In genomic region chr7:29080803-29081202, GRCh38 we compare ENCODE assay signal across 19 cellular contexts.
"Had no signal": no experiment of that assay in that cellular context is flagged by ENCODE, and none has a peak within 500 bp of the region (broad histone marks: within the 10 kb centered on the region; RNA-seq: fewer than 3 reads in every experiment).

No MANE protein-coding gene starts in this region.

- DNase-seq: activated CD4-positive, alpha-beta T cell treated with anti-CD3 and anti-CD28 coated beads, Interleukin-2, amount 50 U/mL, for 1 hour; activated CD8-positive, alpha-beta memory T cell treated with anti-CD3 and anti-CD28 coated beads for 24 hours; activated CD8-positive, alpha-beta memory T cell treated with anti-CD3 and anti-CD28 coated beads, Interleukin-2, amount 50 U/mL, for 48 hours; activated gamma-delta T cell; activated T-cell treated with anti-CD3 and anti-CD28 coated beads, Interleukin-2, amount 50 U/mL, for 72 hours; dermis blood vessel endothelial cell; effector memory CD4-positive, alpha-beta T cell; esophagus squamous epithelium; heart right ventricle; left ventricle myocardium inferior; stimulated activated CD4-positive, alpha-beta T cell treated with anti-CD3 and anti-CD28 coated beads, Interleukin-2, amount 100 ng/mL, for 24 hours; stimulated activated naive CD4-positive, alpha-beta T cell treated with Interleukin-2 at 50 U/mL for 16 hours; tibial artery; uterus had no signal

- H3K4me1 ChIP-seq: ascending aorta, esophagus squamous epithelium, left ventricle myocardium inferior, tibial artery, uterus had no signal

- H3K4me3 ChIP-seq: ascending aorta, esophagus squamous epithelium, heart right ventricle, left ventricle myocardium inferior, tibial artery, uterus had no signal

- H3K27me3 Mint-ChIP-seq: activated naive CD4-positive, alpha-beta T cell treated with anti-CD3 and anti-CD28 coated beads, Interleukin-2, amount 50 U/mL, for 24 hours; progenitor cell of endocrine pancreas had no signal

- H3K36me3 Mint-ChIP-seq: activated naive CD4-positive, alpha-beta T cell treated with anti-CD3 and anti-CD28 coated beads, Interleukin-2, amount 50 U/mL, for 24 hours had no signal

- H3K9me3 ChIP-seq: ascending aorta, esophagus squamous epithelium, heart right ventricle, left ventricle myocardium inferior, tibial artery, uterus had no signal

- H3K27ac ChIP-seq: ascending aorta, esophagus squamous epithelium, heart right ventricle, left ventricle myocardium inferior, tibial artery, uterus had no signal

- H3K4me3 Mint-ChIP-seq: activated naive CD4-positive, alpha-beta T cell treated with anti-CD3 and anti-CD28 coated beads, Interleukin-2, amount 50 U/mL, for 24 hours; activated T-cell treated with anti-CD3 and anti-CD28 coated beads, Interleukin-2, amount 50 U/mL, for 72 hours; neural crest cell had no signal

- H3K27ac Mint-ChIP-seq: activated naive CD4-positive, alpha-beta T cell treated with anti-CD3 and anti-CD28 coated beads, Interleukin-2, amount 50 U/mL, for 24 hours; activated T-cell treated with anti-CD3 and anti-CD28 coated beads, Interleukin-2, amount 50 U/mL, for 72 hours; progenitor cell of endocrine pancreas had no signal

- H3K36me3 ChIP-seq: ascending aorta, esophagus squamous epithelium, left ventricle myocardium inferior, tibial artery, uterus had no signal

- H3K9me3 Mint-ChIP-seq: activated naive CD4-positive, alpha-beta T cell treated with anti-CD3 and anti-CD28 coated beads, Interleukin-2, amount 50 U/mL, for 24 hours; neural crest cell had no signal

- H3K27me3 ChIP-seq: ascending aorta, esophagus squamous epithelium, heart right ventricle, tibial artery, uterus had no signal

- ATAC-seq: activated CD4-positive, CD25-positive, alpha-beta regulatory T cell treated with anti-CD3 and anti-CD28 coated beads, Interleukin-2, amount 50 U/mL, for 24 hours; activated T-cell treated with anti-CD3 and anti-CD28 coated beads, Interleukin-2, amount 50 U/mL, for 72 hours; heart right ventricle had no signal

- H3K4me1 Mint-ChIP-seq: activated naive CD4-positive, alpha-beta T cell treated with anti-CD3 and anti-CD28 coated beads, Interleukin-2, amount 50 U/mL, for 24 hours had no signal
